28 cellular contexts compared by ENCODE assay signal in genomic region chr1:33319186-33319948, GRCh38. TPM values are rescaled to one million over a fixed set of nuclear protein-coding genes. Genes with fewer than 3 reads are reported as not detected.
"Had no signal": no experiment of that assay in that cellular context is flagged by ENCODE, and none has a peak within 500 bp of the region (broad histone marks: within the 10 kb centered on the region; RNA-seq: fewer than 3 reads in every experiment).

No MANE protein-coding gene starts in this region.

- H3K9me3 ChIP-seq: colonic mucosa, esophagus muscularis mucosa, tibial artery had no signal

- H3K4me2 ChIP-seq: neural progenitor cell had no signal

- H3K4me3 ChIP-seq: colonic mucosa, dorsolateral prefrontal cortex, esophagus muscularis mucosa, neural progenitor cell, tibial artery had no signal

- H3K27me3 Mint-ChIP-seq: activated CD8-positive, alpha-beta T cell treated with anti-CD3 and anti-CD28 coated beads for 36 hours; activated naive CD8-positive, alpha-beta T cell treated with anti-CD3 and anti-CD28 coated beads, Interleukin-2, amount 50 U/mL, for 24 hours; progenitor cell of endocrine pancreas had no signal

- H3K4me3 Mint-ChIP-seq: activated CD4-positive, alpha-beta T cell treated with anti-CD3 and anti-CD28 coated beads, Interleukin-2, amount 10 ng/mL, durations not matched to agents 7 days and 5 days; activated CD8-positive, alpha-beta memory T cell treated with anti-CD3 and anti-CD28 coated beads, Interleukin-2, amount 10 ng/mL, durations not matched to agents 7 days and 5 days; activated CD8-positive, alpha-beta T cell treated with anti-CD3 and anti-CD28 coated beads for 36 hours; activated naive CD8-positive, alpha-beta T cell treated with anti-CD3 and anti-CD28 coated beads, Interleukin-2, amount 50 U/mL, for 24 hours; brain; central memory CD8-positive, alpha-beta T cell; effector memory CD8-positive, alpha-beta T cell; neural progenitor cell; stimulated activated naive CD8-positive, alpha-beta T cell treated with anti-CD3 and anti-CD28 coated beads, Interleukin-15, amount 100 ng/mL, for 72 hours; T-helper 2 cell treated with Interferon-gamma antibody and Interleukin-4, amounts not matched to agents 5 μg/mL and 100 μg/mL, for 36 hours had no signal

- H3K36me3 Mint-ChIP-seq: naive B cell had no signal

- ATAC-seq: activated CD8-positive, alpha-beta memory T cell treated with anti-CD3 and anti-CD28 coated beads, Interleukin-2, amount 10 ng/mL, durations not matched to agents 7 days and 5 days; activated CD8-positive, alpha-beta T cell treated with anti-CD3 and anti-CD28 coated beads for 36 hours; effector memory CD8-positive, alpha-beta T cell had no signal

- H2AFZ ChIP-seq: neural progenitor cell had no signal

- H3K4me1 ChIP-seq: colonic mucosa, tibial artery had no signal

- H3K27ac Mint-ChIP-seq: activated CD4-positive, alpha-beta T cell treated with anti-CD3 and anti-CD28 coated beads, Interleukin-2, amount 10 ng/mL, durations not matched to agents 7 days and 5 days; activated CD8-positive, alpha-beta memory T cell treated with anti-CD3 and anti-CD28 coated beads, Interleukin-2, amount 10 ng/mL, durations not matched to agents 7 days and 5 days; activated CD8-positive, alpha-beta T cell treated with anti-CD3 and anti-CD28 coated beads for 36 hours; activated naive CD8-positive, alpha-beta T cell treated with anti-CD3 and anti-CD28 coated beads, Interleukin-2, amount 50 U/mL, for 24 hours; effector memory CD8-positive, alpha-beta T cell; neural progenitor cell; stimulated activated naive CD8-positive, alpha-beta T cell treated with anti-CD3 and anti-CD28 coated beads, Interleukin-15, amount 100 ng/mL, for 72 hours; T-helper 2 cell treated with Interferon-gamma antibody and Interleukin-4, amounts not matched to agents 5 μg/mL and 100 μg/mL, for 36 hours had no signal

- H3K9ac ChIP-seq: neural progenitor cell had no signal

- DNase-seq: activated CD4-positive, alpha-beta T cell treated with anti-CD3 and anti-CD28 coated beads, Interleukin-2, amount 10 ng/mL, durations not matched to agents 7 days and 5 days; activated CD4-positive, CD25-positive, alpha-beta regulatory T cell treated with anti-CD3 and anti-CD28 coated beads, Interleukin-2, amount 50 U/mL, for 72 hours; activated CD8-positive, alpha-beta memory T cell treated with anti-CD3 and anti-CD28 coated beads, Interleukin-2, amount 10 ng/mL, durations not matched to agents 7 days and 5 days; activated CD8-positive, alpha-beta T cell treated with anti-CD3 and anti-CD28 coated beads for 36 hours; activated gamma-delta T cell; activated naive CD4-positive, alpha-beta T cell treated with anti-CD3 and anti-CD28 coated beads, Interleukin-2, amount 50 U/mL, for 16 hours; activated naive CD8-positive, alpha-beta T cell treated with anti-CD3 and anti-CD28 coated beads, Interleukin-2, amount 50 U/mL, for 24 hours; activated T-cell treated with anti-CD3 and anti-CD28 coated beads for 4 hours; colonic mucosa; effector memory CD8-positive, alpha-beta T cell; hippocampal formation; left cardiac atrium; mesenchymal stem cell; naive B cell; stimulated activated CD4-positive, alpha-beta T cell treated with anti-CD3 and anti-CD28 coated beads, Interleukin-12 subunit alpha, Interleukin-12 subunit beta, amount 100 ng/mL, for 4 hours; stimulated activated naive CD8-positive, alpha-beta T cell treated with anti-CD3 and anti-CD28 coated beads, Interleukin-15, amount 100 ng/mL, for 72 hours had no signal

- H3K27me3 ChIP-seq: colonic mucosa, dorsolateral prefrontal cortex, esophagus muscularis mucosa, neural progenitor cell, tibial artery had no signal

- H3K36me3 ChIP-seq: neural progenitor cell had no signal

- H3K27ac ChIP-seq: colonic mucosa, esophagus muscularis mucosa, neural progenitor cell, tibial artery, VCaP had no signal

- H3K4me1 Mint-ChIP-seq: activated CD4-positive, alpha-beta T cell treated with anti-CD3 and anti-CD28 coated beads, Interleukin-2, amount 10 ng/mL, durations not matched to agents 7 days and 5 days; activated CD8-positive, alpha-beta memory T cell treated with anti-CD3 and anti-CD28 coated beads, Interleukin-2, amount 10 ng/mL, durations not matched to agents 7 days and 5 days; central memory CD8-positive, alpha-beta T cell; stimulated activated naive CD8-positive, alpha-beta T cell treated with anti-CD3 and anti-CD28 coated beads, Interleukin-15, amount 100 ng/mL, for 72 hours had no signal

- H3K9me3 Mint-ChIP-seq: activated CD4-positive, alpha-beta T cell treated with anti-CD3 and anti-CD28 coated beads, Interleukin-2, amount 10 ng/mL, durations not matched to agents 7 days and 5 days; activated CD8-positive, alpha-beta T cell treated with anti-CD3 and anti-CD28 coated beads for 36 hours; activated naive CD8-positive, alpha-beta T cell treated with anti-CD3 and anti-CD28 coated beads, Interleukin-2, amount 50 U/mL, for 24 hours; brain; central memory CD8-positive, alpha-beta T cell; effector memory CD8-positive, alpha-beta T cell; naive B cell; neural progenitor cell; stimulated activated naive CD8-positive, alpha-beta T cell treated with anti-CD3 and anti-CD28 coated beads, Interleukin-15, amount 100 ng/mL, for 72 hours; T-helper 2 cell treated with Interferon-gamma antibody and Interleukin-4, amounts not matched to agents 5 μg/mL and 100 μg/mL, for 36 hours had no signal

RNA-seq across cellular contexts. Expression of gene A3GALT2, which starts 1.5 kb away (rescaled TPM):
- total RNA-seq: activated CD4-positive, alpha-beta T cell treated with anti-CD3 and anti-CD28 coated beads, Interleukin-2, amount 10 ng/mL, durations not matched to agents 7 days and 5 days; activated CD8-positive, alpha-beta memory T cell treated with anti-CD3 and anti-CD28 coated beads, Interleukin-2, amount 10 ng/mL, durations not matched to agents 7 days and 5 days; activated CD8-positive, alpha-beta T cell treated with anti-CD3 and anti-CD28 coated beads for 36 hours; colonic mucosa; esophagus muscularis mucosa; frontal cortex; liver; mucosa of gallbladder had no signal
- polyA plus RNA-seq: liver had no signal
